Comparison of ENCODE assay signal across 15 cellular contexts in the genomic region with DNA sequence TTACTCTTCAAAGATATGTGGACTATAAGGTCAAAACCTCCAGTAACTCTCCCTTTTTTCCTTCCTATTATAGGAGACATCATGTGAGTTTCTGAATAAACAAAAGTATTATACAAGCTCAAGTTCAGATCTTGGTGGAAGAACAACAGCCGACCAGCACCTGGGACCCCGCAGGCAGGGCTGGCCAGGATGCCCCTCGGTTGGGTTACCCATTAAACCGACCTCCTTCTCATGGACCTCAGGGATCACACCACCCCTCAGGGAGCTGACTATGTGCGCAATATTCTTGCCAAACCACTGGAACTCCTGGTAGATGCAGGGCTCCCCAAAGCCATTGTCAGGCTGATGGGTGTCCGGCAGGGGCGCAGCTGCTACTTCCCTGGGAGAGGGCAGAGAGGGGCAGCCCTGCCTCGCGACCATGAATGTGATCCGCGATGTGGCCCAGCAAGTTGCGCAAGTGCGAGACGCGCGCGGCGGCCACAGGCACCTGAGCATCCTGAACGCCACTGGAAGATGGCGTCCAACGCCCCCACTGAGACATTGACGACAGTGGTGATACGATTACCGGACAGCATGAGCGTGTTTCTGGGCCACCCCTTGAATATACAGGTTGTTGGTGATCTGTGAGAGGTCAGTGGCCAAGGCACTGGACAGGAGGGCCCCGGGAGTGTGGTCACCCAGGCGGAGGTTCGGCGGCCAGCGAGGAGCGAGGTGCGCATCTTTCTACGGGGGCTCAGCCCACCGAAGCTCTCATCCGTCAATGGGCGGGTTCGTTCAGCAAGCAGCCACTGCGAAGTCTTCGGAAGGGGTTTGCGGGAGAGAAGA.
DNase-seq lines count a peak whose midpoint lies in the region; ATAC-seq, FAIRE-seq and TF ChIP-seq lines count a peak whose summit lies in the region.
"Had no signal": no experiment of that assay in that cellular context is flagged by ENCODE, and none has a peak within 500 bp of the region (broad histone marks: within the 10 kb centered on the region; RNA-seq: fewer than 3 reads in every experiment).

No MANE protein-coding gene starts in this region.

- H3K27ac ChIP-seq in IMR-90 (ENCODE audit: insufficient read depth, low read length) = no peak overlapping the region
- H3K27ac ChIP-seq in H1 (ENCODE audit: low read depth, low read length) = no peak overlapping the region
- H3K27ac ChIP-seq in neuronal stem cell (replicated peaks; ENCODE audit: low read length) = no peak overlapping the region
- H3K27ac ChIP-seq: BLaER1 treated with 17β-estradiol and CSF1 and Interleukin-3, amounts not matched to agents 10 nM and 100 nM; GM23248 had no signal

- H3K36me3 ChIP-seq in IMR-90 (ENCODE audit: control insufficient read depth, insufficient read depth, low read length) (no peaks in the 10 kb centered on the region), H1 (ENCODE audit: control insufficient read depth in 2 of 4, insufficient read depth in 4 of 4, low read length in 3 of 4) (no peaks in the 10 kb centered on the region), neuronal stem cell (replicated peaks in 1 of 2; ENCODE audit: control insufficient read depth in 2 of 2, insufficient read depth in 2 of 2, low read length in 2 of 2) (no peaks in the 10 kb centered on the region)
- H3K36me3 ChIP-seq: BLaER1 treated with 17β-estradiol and CSF1 and Interleukin-3, amounts not matched to agents 10 nM and 100 nM had no signal

- no peak overlapping the region for H3K9ac ChIP-seq in IMR-90 (ENCODE audit: low read depth, low read length)
- H3K9ac ChIP-seq in H1 (replicated peaks in 1 of 4; ENCODE audit: extremely low read depth in 1 of 4, low read depth in 3 of 4, low read length in 3 of 4) = no peak overlapping the region
- no peak overlapping the region for H3K9ac ChIP-seq in neuronal stem cell (ENCODE audit: low read depth, low read length, poor library complexity)
- H3K9ac ChIP-seq: BLaER1 treated with 17β-estradiol and CSF1 and Interleukin-3, amounts not matched to agents 10 nM and 100 nM; GM23248 had no signal

- H2BK15ac ChIP-seq in IMR-90 (ENCODE audit: low read depth, low read length) (no peak overlapping the region), H1 (ENCODE audit: low read length) (no peak overlapping the region), neuronal stem cell (ENCODE audit: low read length) (no peak overlapping the region)

- no peak for TF ChIP-seq EP300 in H1 (IDR thresholded peaks at IDR 0.05; ENCODE audit: borderline replicate concordance in 1 of 2, low read depth in 2 of 2, low read length in 2 of 2)

- H3K4me2 ChIP-seq in IMR-90 (ENCODE audit: low read depth, low read length) (no peak overlapping the region), H1 (ENCODE audit: insufficient read depth in 1 of 2, low read depth in 2 of 2, low read length in 2 of 2) (no peak overlapping the region), neuronal stem cell (ENCODE audit: insufficient read depth, low read length, poor library complexity, severe bottlenecking) (no peak overlapping the region)
- H3K4me2 ChIP-seq: BLaER1 treated with 17β-estradiol and CSF1 and Interleukin-3, amounts not matched to agents 10 nM and 100 nM had no signal

- no peak overlapping the region for H3K56ac ChIP-seq in IMR-90 (ENCODE audit: extremely low read depth, insufficient read depth, low read length)
- H3K56ac ChIP-seq in H1 (replicated peaks; ENCODE audit: insufficient read length, low read depth, low read length) = no peak overlapping the region

- no peak overlapping the region for H3K4ac ChIP-seq in IMR-90 (ENCODE audit: low read depth, low read length)
- H3K4ac ChIP-seq in H1 (replicated peaks; ENCODE audit: insufficient read length, low read depth, low read length) = no peak overlapping the region
- no peak overlapping the region for H3K4ac ChIP-seq in neuronal stem cell (ENCODE audit: low read length)

- in situ Hi-C loops in IMR-90 (cut with MboI; ENCODE audit: low sequenced_read_pairs) (no loop called here), G401 (cut with HindIII; ENCODE audit: low sequenced_read_pairs) (no loop called here)

- no peak overlapping the region for H4K8ac ChIP-seq in IMR-90 (ENCODE audit: low read depth in 2 of 2, low read length in 2 of 2)
- H4K8ac ChIP-seq in H1 (ENCODE audit: extremely low read depth, insufficient read depth, low read length) = no peak overlapping the region
- H4K8ac ChIP-seq in neuronal stem cell (ENCODE audit: low read depth, low read length) = no peak overlapping the region

- H3K4me3 ChIP-seq in IMR-90 (ENCODE audit: insufficient read depth, low read depth, low read length) = no peak overlapping the region
- no peak overlapping the region for H3K4me3 ChIP-seq in H1 (ENCODE audit: extremely low read depth in 1 of 4, insufficient read depth in 2 of 4, low read depth in 3 of 4, low read length in 4 of 4)
- H3K4me3 ChIP-seq in neuronal stem cell (ENCODE audit: low read length in 2 of 2) = no peak overlapping the region
- H3K4me3 ChIP-seq: BLaER1 treated with 17β-estradiol and CSF1 and Interleukin-3, amounts not matched to agents 10 nM and 100 nM; GM12878; GM23248 had no signal

- no peak for FAIRE-seq in H1 (lab: Jason Lieb, UNC)
- FAIRE-seq: GM12878, GM19239, H54 had no signal

- no peak overlapping the region for H3K14ac ChIP-seq in IMR-90 (replicated peaks; ENCODE audit: low read depth, low read length)
- H3K14ac ChIP-seq in H1 (ENCODE audit: insufficient read length) = no peak overlapping the region
- peak overlapping the region; percentile 32 for H3K14ac ChIP-seq in neuronal stem cell (ENCODE audit: low read length)

- H3K4me1 ChIP-seq in IMR-90 (ENCODE audit: control insufficient read depth, insufficient read depth, low read length) (no peaks in the 10 kb centered on the region), H1 (replicated peaks in 1 of 4; ENCODE audit: control insufficient read depth in 3 of 4, insufficient read depth in 4 of 4, low read length in 3 of 4) (peaks cover 0 to 2% (median 0%) of the 10 kb centered on the region in 4 experiments; a peak in 1 of 7 replicates), neuronal stem cell (ENCODE audit: control insufficient read depth in 2 of 2, insufficient read depth in 1 of 2, low read depth in 1 of 2, low read length in 2 of 2) (peaks cover 0 to 3% of the 10 kb centered on the region in 2 donors)
- H3K4me1 ChIP-seq: BLaER1 treated with 17β-estradiol and CSF1 and Interleukin-3, amounts not matched to agents 10 nM and 100 nM had no signal

- no peaks in the 10 kb centered on the region for H3K9me1 ChIP-seq in IMR-90 (ENCODE audit: insufficient read depth, low read length)

- no peak overlapping the region for H2AK5ac ChIP-seq in IMR-90 (ENCODE audit: low read depth, low read length)
- no peak overlapping the region for H2AK5ac ChIP-seq in H1 (ENCODE audit: low read depth, low read length)
- H2AK5ac ChIP-seq in neuronal stem cell (ENCODE audit: low read depth, low read length) = no peak overlapping the region

- H2BK120ac ChIP-seq in IMR-90 (ENCODE audit: low read depth, low read length) (no peak overlapping the region), H1 (replicated peaks; ENCODE audit: low read depth, low read length) (no peak overlapping the region), neuronal stem cell (ENCODE audit: low read depth, low read length) (no peak overlapping the region)

- 89% methylated on average over 25 of the region's 40 CpGs; no CpG with 5 or more reads in 1 of the 2 experiments for WGBS in IMR-90 (ENCODE audit: extremely low coverage in 2 of 2, insufficient read length in 1 of 2), 2 experiments
- WGBS in H1 (ENCODE audit: extremely low coverage in 1 of 2, insufficient coverage in 1 of 2, insufficient read length in 1 of 2, insufficient replicate concordance in 2 of 2, low coverage in 1 of 2, low lambda C conversion rate in 2 of 2, missing lambda C conversion rate in 1 of 2), 2 experiments = 94% methylated on average over 40 of the region's 40 CpGs; no CpG with 5 or more reads in 1 of the 2 experiments
- WGBS in neuronal stem cell (ENCODE audit: extremely low coverage in 2 of 2, insufficient read length in 2 of 2, insufficient replicate concordance in 1 of 2), 2 donors = no CpG with 5 or more reads among the region's 40 CpGs

- DNase-seq in IMR-90 = no peak
- DNase-seq in H1 (ENCODE audit: low read depth in 1 of 2, low spot score in 2 of 2) = no peak
- DNase-seq in neuronal stem cell (ENCODE audit: low spot score) = no peak
- no peak for DNase-seq in hypothalamus (lab: John Stamatoyannopoulos, UW)
- no peak for DNase-seq in G401 (ENCODE audit: low spot score)
- no peak for DNase-seq in activated CD8-positive, alpha-beta memory T cell treated with anti-CD3 and anti-CD28 coated beads, Interleukin-2, amount 50 U/mL, for 48 hours
- DNase-seq: Calu3; CD8-positive, alpha-beta T cell; DMS79 treated with DMSO at 0.1 percent for 48 hours; GM23248; HCEC 1CT had no signal

- BruUV-seq in IMR-90 (replicated peaks; lab: Mats Ljungman, UMichigan) = no TSS peak

- POLR2A ChIA-PET in IMR-90 (lab: Charles Lee; ENCODE audit: unreplicated experiment) (no interaction called here), H1 (lab: Charles Lee; ENCODE audit: partially characterized antibody) (no interaction called here)

- no peak overlapping the region for H3K23ac ChIP-seq in IMR-90 (ENCODE audit: low read depth, low read length)
- no peak overlapping the region for H3K23ac ChIP-seq in H1 (ENCODE audit: insufficient read length)
- peak overlapping the region; percentile 53 for H3K23ac ChIP-seq in neuronal stem cell (ENCODE audit: low read depth, low read length, poor library complexity)

- no peak overlapping the region for H4K91ac ChIP-seq in IMR-90 (ENCODE audit: insufficient read depth, low read depth, low read length)
- H4K91ac ChIP-seq in H1 (replicated peaks; ENCODE audit: insufficient read length, low read length) = no peak overlapping the region
- H4K91ac ChIP-seq in neuronal stem cell (ENCODE audit: low read depth, low read length, poor library complexity) = no peak overlapping the region

- H3K27me3 ChIP-seq in IMR-90 (ENCODE audit: control insufficient read depth, insufficient read depth, low read length) (no peaks in the 10 kb centered on the region), H1 (replicated peaks in 1 of 4; ENCODE audit: control insufficient read depth in 3 of 4, extremely low read depth in 1 of 4, insufficient read depth in 3 of 4, low read length in 3 of 4) (no peaks in the 10 kb centered on the region), neuronal stem cell (ENCODE audit: control insufficient read depth in 3 of 3, insufficient read depth in 3 of 3, low read depth in 1 of 3, low read length in 3 of 3) (no peaks in the 10 kb centered on the region)
- H3K27me3 ChIP-seq: BLaER1 treated with 17β-estradiol and CSF1 and Interleukin-3, amounts not matched to agents 10 nM and 100 nM had no signal

- H2BK5ac ChIP-seq in IMR-90 (ENCODE audit: low read depth, low read length, poor library complexity, severe bottlenecking) (no peak overlapping the region), H1 (ENCODE audit: low read depth, low read length) (no peak overlapping the region), neuronal stem cell (ENCODE audit: low read length) (no peak overlapping the region)

- TF ChIP-seq CTCF in IMR-90 (conservative IDR thresholded peaks at IDR 0.05; ENCODE audit: low read depth, low read length) (no peak), H1 (IDR thresholded peaks at IDR 0.05; ENCODE audit: control extremely low read depth in 1 of 3, insufficient read depth in 1 of 3, low read depth in 1 of 3, low read length in 3 of 3) (no peak)

- CTCF ChIA-PET in IMR-90 (lab: Yijun Ruan, JAX) = no interaction called here
- CTCF ChIA-PET in H1 (lab: Charles Lee; ENCODE audit: partially characterized antibody) = no interaction called here

- H3K79me1 ChIP-seq in IMR-90 (ENCODE audit: low read depth in 1 of 2, low read length in 2 of 2) (no peaks in the 10 kb centered on the region), H1 (ENCODE audit: low read depth, low read length) (no peaks in the 10 kb centered on the region), neuronal stem cell (ENCODE audit: low read depth, low read length) (no peaks in the 10 kb centered on the region)

- TF ChIP-seq POLR2A in IMR-90 (IDR thresholded peaks at IDR 0.05; ENCODE audit: low read depth, low read length) (no peak), H1 (IDR thresholded peaks at IDR 0.05; ENCODE audit: control extremely low read depth in 1 of 2, low read depth in 2 of 2, low read length in 2 of 2) (no peak)

- ATAC-seq in IMR-90 (ENCODE audit: low read depth) = no peak
- ATAC-seq: CD8-positive, alpha-beta T cell; GM12878 had no signal

- H2BK20ac ChIP-seq in IMR-90 (ENCODE audit: low read depth, low read length) (no peak overlapping the region), H1 (ENCODE audit: low read length) (no peak overlapping the region)

- no peak overlapping the region for H2AK9ac ChIP-seq in IMR-90 (replicated peaks; ENCODE audit: low read depth, low read length, poor library complexity)

- intact Hi-C loops in IMR-90 (cut with micrococcal nuclease) = no loop called here

- dilution Hi-C loops in IMR-90 (cut with HindIII; ENCODE audit: low sequenced_read_pairs, unreplicated experiment) = no loop called here

- no peaks in the 10 kb centered on the region for H3K79me2 ChIP-seq in H1 (ENCODE audit: control insufficient read depth in 1 of 2, insufficient read depth in 2 of 2, low read length in 2 of 2)

- H4K5ac ChIP-seq in IMR-90 (ENCODE audit: low read depth, low read length) (no peak overlapping the region), H1 (ENCODE audit: insufficient read length, low read depth, low read length) (no peak overlapping the region)

- no peaks in the 10 kb centered on the region for H3K23me2 ChIP-seq in H1 (ENCODE audit: low read depth, low read length)

- no peak overlapping the region for H3K18ac ChIP-seq in IMR-90 (ENCODE audit: low read depth, low read length)
- H3K18ac ChIP-seq in H1 (ENCODE audit: extremely low read depth, low read length) = no peak overlapping the region
- peak overlapping the region; percentile 2 for H3K18ac ChIP-seq in neuronal stem cell (ENCODE audit: low read length)

- H3K9me3 ChIP-seq in IMR-90 (ENCODE audit: control insufficient read depth, insufficient read depth, low read length) (no peaks in the 10 kb centered on the region), H1 (ENCODE audit: insufficient read depth in 2 of 2, low read depth in 1 of 2, low read length in 1 of 2) (peaks cover 3 to 5% of the 10 kb centered on the region in 2 experiments; a peak in 1 of 4 replicates), neuronal stem cell (replicated peaks in 1 of 2; ENCODE audit: control insufficient read depth in 2 of 2, insufficient read depth in 1 of 2, low read depth in 1 of 2, low read length in 2 of 2) (peaks cover 0 to 1% of the 10 kb centered on the region in 2 donors)

- H2AFZ ChIP-seq in IMR-90 (replicated peaks; ENCODE audit: low read length, poor library complexity) (no peak overlapping the region), H1 (ENCODE audit: low read length) (no peak overlapping the region), neuronal stem cell (ENCODE audit: low read length) (no peak overlapping the region)
- H2AFZ ChIP-seq: GM23248 had no signal

- H4K20me1 ChIP-seq in IMR-90 (ENCODE audit: insufficient read depth, low read length) (no peaks in the 10 kb centered on the region), H1 (replicated peaks in 1 of 2; ENCODE audit: control insufficient read depth in 1 of 2, insufficient read depth in 2 of 2, low read length in 2 of 2) (no peaks in the 10 kb centered on the region)
- H4K20me1 ChIP-seq: BLaER1 treated with 17β-estradiol and CSF1 and Interleukin-3, amounts not matched to agents 10 nM and 100 nM had no signal

- no peak overlapping the region for H2BK12ac ChIP-seq in H1 (ENCODE audit: low read depth, low read length)
- no peak overlapping the region for H2BK12ac ChIP-seq in neuronal stem cell (ENCODE audit: low read length)

- TF ChIP-seq RAD21 in IMR-90 (IDR thresholded peaks at IDR 0.05; ENCODE audit: low read length) = no peak
- no peak for TF ChIP-seq RAD21 in H1 (IDR thresholded peaks at IDR 0.05 in 1 of 2, conservative IDR thresholded peaks at IDR 0.05 in 1 of 2; ENCODE audit: low read depth in 2 of 2, low read length in 2 of 2)
